26 cellular contexts compared by ENCODE assay signal in genomic region chr9:124444166-124444565, GRCh38. TPM values are rescaled to one million over a fixed set of nuclear protein-coding genes. Genes with fewer than 3 reads are reported as not detected.
"Had no signal": no experiment of that assay in that cellular context is flagged by ENCODE, and none has a peak within 500 bp of the region (broad histone marks: within the 10 kb centered on the region; RNA-seq: fewer than 3 reads in every experiment).

No MANE protein-coding gene starts in this region.

- ATAC-seq: activated CD4-positive, CD25-positive, alpha-beta regulatory T cell treated with anti-CD3 and anti-CD28 coated beads, Interleukin-2, amount 50 U/mL, for 24 hours; activated CD8-positive, alpha-beta memory T cell treated with anti-CD3 and anti-CD28 coated beads, Interleukin-2, amount 10 ng/mL, durations not matched to agents 7 days and 5 days; activated CD8-positive, alpha-beta T cell treated with anti-CD3 and anti-CD28 coated beads, Interleukin-2, amount 10 ng/mL, durations not matched to agents 7 days and 5 days had no signal

- H3K4me1 ChIP-seq: SJCRH30 had no signal

- H3K9me3 Mint-ChIP-seq: activated naive CD4-positive, alpha-beta T cell treated with anti-CD3 and anti-CD28 coated beads, Interleukin-2, amount 50 U/mL, for 24 hours; activated T-helper 1 cell treated with anti-CD3 and anti-CD28 coated beads, Interleukin-12 subunit alpha, Interleukin-12 subunit beta, Interleukin-2, Interleukin-4 antibody, amounts not matched to agents 30 ng/mL and 10 ng/mL and 1 ng/mL, durations not matched to agents 14 hours and 24 hours and 36 hours; central memory CD8-positive, alpha-beta T cell; T-helper 1 cell treated with Interleukin-12 subunit alpha and Interleukin-12 subunit beta and Interleukin-4 antibody, amounts not matched to agents 30 μg/mL and 1 μg/mL, for 36 hours had no signal

- DNase-seq: activated CD4-positive, alpha-beta T cell treated with anti-CD3 and anti-CD28 coated beads for 4 hours; activated CD8-positive, alpha-beta memory T cell treated with anti-CD3 and anti-CD28 coated beads, Interleukin-2, amount 10 ng/mL, durations not matched to agents 7 days and 5 days; activated CD8-positive, alpha-beta T cell treated with anti-CD3 and anti-CD28 coated beads, Interleukin-2, amount 10 ng/mL, durations not matched to agents 7 days and 5 days; activated effector memory CD4-positive, alpha-beta T cell treated with Interleukin-2 at 50 U/mL for 16 hours; activated naive CD4-positive, alpha-beta T cell; activated T-cell treated with anti-CD3 and anti-CD28 coated beads, Interleukin-2, amount 50 U/mL, for 24 hours; IMR-90; Kasumi-1; KBM-7; NCI-H1048; NCI-H146; NCI-H187 treated with DMSO at 0.1 percent for 48 hours; NCI-H2081 treated with DMSO at 0.1 percent for 48 hours; NCI-H446; NCI-H524; NCI-H748 treated with DMSO at 0.1 percent for 48 hours; Right ventricle myocardium superior; SJCRH30 had no signal

- H3K4me3 ChIP-seq: SJCRH30 had no signal

- H3K27ac ChIP-seq: SJCRH30 had no signal

- H3K27me3 ChIP-seq: SJCRH30 had no signal

- H3K4me3 Mint-ChIP-seq: activated CD8-positive, alpha-beta memory T cell treated with anti-CD3 and anti-CD28 coated beads, Interleukin-2, amount 10 ng/mL, durations not matched to agents 7 days and 5 days; activated CD8-positive, alpha-beta T cell treated with anti-CD3 and anti-CD28 coated beads, Interleukin-2, amount 10 ng/mL, durations not matched to agents 7 days and 5 days; activated naive CD4-positive, alpha-beta T cell treated with anti-CD3 and anti-CD28 coated beads, Interleukin-2, amount 50 U/mL, for 24 hours; activated T-cell treated with anti-CD3 and anti-CD28 coated beads, Interleukin-2, amount 50 U/mL, for 24 hours; activated T-helper 1 cell treated with anti-CD3 and anti-CD28 coated beads, Interleukin-12 subunit alpha, Interleukin-12 subunit beta, Interleukin-2, Interleukin-4 antibody, amounts not matched to agents 30 ng/mL and 10 ng/mL and 1 ng/mL, durations not matched to agents 14 hours and 24 hours and 36 hours; central memory CD8-positive, alpha-beta T cell; T-helper 1 cell treated with Interleukin-12 subunit alpha and Interleukin-12 subunit beta and Interleukin-4 antibody, amounts not matched to agents 30 μg/mL and 1 μg/mL, for 36 hours had no signal

- H3K27ac Mint-ChIP-seq: activated CD8-positive, alpha-beta memory T cell treated with anti-CD3 and anti-CD28 coated beads, Interleukin-2, amount 10 ng/mL, durations not matched to agents 7 days and 5 days; activated CD8-positive, alpha-beta T cell treated with anti-CD3 and anti-CD28 coated beads, Interleukin-2, amount 10 ng/mL, durations not matched to agents 7 days and 5 days; activated naive CD4-positive, alpha-beta T cell treated with anti-CD3 and anti-CD28 coated beads, Interleukin-2, amount 50 U/mL, for 24 hours; activated T-cell treated with anti-CD3 and anti-CD28 coated beads, Interleukin-2, amount 50 U/mL, for 24 hours; activated T-helper 1 cell treated with anti-CD3 and anti-CD28 coated beads, Interleukin-12 subunit alpha, Interleukin-12 subunit beta, Interleukin-2, Interleukin-4 antibody, amounts not matched to agents 30 ng/mL and 10 ng/mL and 1 ng/mL, durations not matched to agents 14 hours and 24 hours and 36 hours; T-helper 1 cell treated with Interleukin-12 subunit alpha and Interleukin-12 subunit beta and Interleukin-4 antibody, amounts not matched to agents 30 μg/mL and 1 μg/mL, for 36 hours had no signal

- H3K4me1 Mint-ChIP-seq: activated CD8-positive, alpha-beta memory T cell treated with anti-CD3 and anti-CD28 coated beads, Interleukin-2, amount 10 ng/mL, durations not matched to agents 7 days and 5 days; activated naive CD4-positive, alpha-beta T cell treated with anti-CD3 and anti-CD28 coated beads, Interleukin-2, amount 50 U/mL, for 24 hours; central memory CD8-positive, alpha-beta T cell had no signal

- H3K36me3 ChIP-seq: SJCRH30 had no signal

- H3K36me3 Mint-ChIP-seq: activated CD8-positive, alpha-beta memory T cell treated with anti-CD3 and anti-CD28 coated beads, Interleukin-2, amount 10 ng/mL, durations not matched to agents 7 days and 5 days had no signal

RNA-seq across cellular contexts. Expression of gene ADGRD2, which starts 6.1 kb away (rescaled TPM):
- total RNA-seq: activated CD8-positive, alpha-beta memory T cell treated with anti-CD3 and anti-CD28 coated beads, Interleukin-2, amount 10 ng/mL, durations not matched to agents 7 days and 5 days; activated CD8-positive, alpha-beta T cell treated with anti-CD3 and anti-CD28 coated beads, Interleukin-2, amount 10 ng/mL, durations not matched to agents 7 days and 5 days; activated T-helper 1 cell treated with anti-CD3 and anti-CD28 coated beads, Interleukin-12 subunit alpha, Interleukin-12 subunit beta, Interleukin-2, Interleukin-4 antibody, amounts not matched to agents 30 ng/mL and 10 ng/mL and 1 ng/mL, durations not matched to agents 14 hours and 24 hours and 36 hours; aorta; IMR-90; OCI-LY7; Right ventricle myocardium superior; RPMI7951; SJCRH30 had no signal
- polyA plus RNA-seq: aorta, IMR-90 had no signal
